1 cellular context compared by ENCODE assay signal in genomic region chr20:13008761-13009681, GRCh38.
TF ChIP-seq lines count a peak whose summit lies in the region.

Gene SPTLC3 (plus strand): TSS chr20:13008972. CDS start chr20:13009268, 296 bp downstream.

TF ChIP-seq in HepG2, 621 proteins besides CTCF, POLR2A, EP300 and RAD21 (continued from another document and continues in another):
- peak; percentile 45 for TF ChIP-seq SAP130 (CRISPR knock-in tag; IDR thresholded peaks at IDR 0.05; ENCODE audit: low read depth)
- no peak for TF ChIP-seq MTA3 (CRISPR knock-in tag; IDR thresholded peaks at IDR 0.05)
- TF ChIP-seq NR2F1 (CRISPR knock-in tag; IDR thresholded peaks at IDR 0.05) = 0 out of 4 replicates have a peak, but pooled peaks of 1 of the 2 experiments have one; percentile 13
- TF ChIP-seq ELF4 (CRISPR knock-in tag; IDR thresholded peaks at IDR 0.05; ENCODE audit: borderline replicate concordance) = no peak
- no peak for TF ChIP-seq ZBTB8A (CRISPR knock-in tag; IDR thresholded peaks at IDR 0.05; ENCODE audit: borderline replicate concordance, low read depth)
- TF ChIP-seq KDM4B (CRISPR knock-in tag; IDR thresholded peaks at IDR 0.05) = no peak
- TF ChIP-seq ZNF333 (CRISPR knock-in tag; IDR thresholded peaks at IDR 0.05; ENCODE audit: borderline replicate concordance) = no peak
- TF ChIP-seq HOXD1 (CRISPR knock-in tag; IDR thresholded peaks at IDR 0.05) = no peak
- no peak for TF ChIP-seq ZNF761 (CRISPR knock-in tag; conservative IDR thresholded peaks at IDR 0.05)
- TF ChIP-seq ZBTB49 (CRISPR knock-in tag; IDR thresholded peaks at IDR 0.05; ENCODE audit: borderline replicate concordance) = peak; percentile 1; the same call in 1 of the 2 replicates
- TF ChIP-seq HMGXB4 (CRISPR knock-in tag; IDR thresholded peaks at IDR 0.05; ENCODE audit: borderline replicate concordance in 1 of 2, low read depth in 1 of 2) = peak in 1 of 2 experiments; percentile 28; a peak in 1 of 4 replicates
- no peak for TF ChIP-seq GATAD1 (CRISPR knock-in tag; IDR thresholded peaks at IDR 0.05)
- no peak for TF ChIP-seq RFX3 (CRISPR knock-in tag; IDR thresholded peaks at IDR 0.05)
- no peak for TF ChIP-seq CSRNP1 (CRISPR knock-in tag; IDR thresholded peaks at IDR 0.05)
- no peak for TF ChIP-seq GPBP1L1 (CRISPR knock-in tag; IDR thresholded peaks at IDR 0.05)
- TF ChIP-seq ZNF343 (CRISPR knock-in tag; IDR thresholded peaks at IDR 0.05) = no peak; the same call in 1 of the 2 replicates
- TF ChIP-seq TCF7 (IDR thresholded peaks at IDR 0.05; ENCODE audit: low read depth) = no peak
- TF ChIP-seq ADNP (CRISPR knock-in tag; IDR thresholded peaks at IDR 0.05) = no peak
- no peak for TF ChIP-seq ZNF121 (CRISPR knock-in tag; IDR thresholded peaks at IDR 0.05)
- no peak for TF ChIP-seq RAD51 (IDR thresholded peaks at IDR 0.05; ENCODE audit: borderline replicate concordance)
- TF ChIP-seq CERS6 (CRISPR knock-in tag; IDR thresholded peaks at IDR 0.05) = no peak
- no peak for TF ChIP-seq THYN1 (CRISPR knock-in tag; IDR thresholded peaks at IDR 0.05; ENCODE audit: borderline replicate concordance, low read depth)
- peak; percentile 12 for TF ChIP-seq HOXA3 (CRISPR knock-in tag; IDR thresholded peaks at IDR 0.05)
- peak; percentile 33; the same call in 1 of the 2 replicates for TF ChIP-seq ARID4A (CRISPR knock-in tag; IDR thresholded peaks at IDR 0.05; ENCODE audit: borderline replicate concordance)
- TF ChIP-seq TFE3 (CRISPR knock-in tag; IDR thresholded peaks at IDR 0.05) = peak; percentile 20
- TF ChIP-seq NFE2L1 (CRISPR knock-in tag; IDR thresholded peaks at IDR 0.05; ENCODE audit: borderline replicate concordance) = no peak
- no peak for TF ChIP-seq ZNF12 (CRISPR knock-in tag; IDR thresholded peaks at IDR 0.05)
- TF ChIP-seq AGO1 (IDR thresholded peaks at IDR 0.05; ENCODE audit: low read depth, low read length, poor library complexity, severe bottlenecking) = no peak
- no peak for TF ChIP-seq GTF3A (CRISPR knock-in tag; conservative IDR thresholded peaks at IDR 0.05)
- no peak for TF ChIP-seq GABPA (IDR thresholded peaks at IDR 0.05; ENCODE audit: low read depth, low read length)
- TF ChIP-seq GABPA (CRISPR knock-in tag; IDR thresholded peaks at IDR 0.05; ENCODE audit: low read depth) = no peak
- TF ChIP-seq KAT7 (CRISPR knock-in tag; IDR thresholded peaks at IDR 0.05; ENCODE audit: borderline replicate concordance) = no peak
- TF ChIP-seq ZNF235 (CRISPR knock-in tag; IDR thresholded peaks at IDR 0.05; ENCODE audit: borderline replicate concordance) = no peak
- TF ChIP-seq MYNN (CRISPR knock-in tag; IDR thresholded peaks at IDR 0.05; ENCODE audit: low read depth) = no peak
- no peak; the same call in 1 of the 2 replicates for TF ChIP-seq ZNF292 (CRISPR knock-in tag; IDR thresholded peaks at IDR 0.05; ENCODE audit: borderline replicate concordance, low read depth)
- no peak for TF ChIP-seq RARA (CRISPR knock-in tag; IDR thresholded peaks at IDR 0.05)
- TF ChIP-seq HNRNPK (IDR thresholded peaks at IDR 0.05; ENCODE audit: low read depth, low read length, poor library complexity, severe bottlenecking) = no peak
- TF ChIP-seq UBTF (CRISPR knock-in tag; IDR thresholded peaks at IDR 0.05) = no peak
- TF ChIP-seq ATF6 (CRISPR knock-in tag; conservative IDR thresholded peaks at IDR 0.05) = 0 out of 2 replicates have a peak, but pooled peaks have one; percentile 9
- TF ChIP-seq SALL1 (CRISPR knock-in tag; IDR thresholded peaks at IDR 0.05) = 0 out of 2 replicates have a peak, but pooled peaks have one; percentile 43
- no peak for TF ChIP-seq SSRP1 (CRISPR knock-in tag; IDR thresholded peaks at IDR 0.05)
